In genomic region chr3:23805881-23806321, GRCh38 we compare ENCODE assay signal across 8 cellular contexts. TPM values are rescaled to one million over a fixed set of nuclear protein-coding genes. Genes with fewer than 3 reads are reported as not detected.
DNase-seq lines count a peak whose midpoint lies in the region; ATAC-seq, FAIRE-seq and TF ChIP-seq lines count a peak whose summit lies in the region.

TSS of gene UBE2E1 (plus strand) at chr3:23805955. CDS start at chr3:23807270, 1,315 bp downstream.

- peak within 1 kb of the TSS; percentile 89 to 98 (median 96) for H3K27ac Mint-ChIP-seq in CD4-positive, CD25-positive, alpha-beta regulatory T cell

- peak within 1 kb of the TSS; percentile 16 for H2AFZ ChIP-seq in neural cell (ENCODE audit: low read depth, low read length)

- peak within 1 kb of the TSS; percentile 73 for H3K9ac ChIP-seq in neural cell (ENCODE audit: low read length)

- peak within 1 kb of the TSS; percentile 83 for H3K4me2 ChIP-seq in neural cell (ENCODE audit: low read length)

- no peaks in the 10 kb centered on the region for H3K9me2 ChIP-seq in neural cell (ENCODE audit: insufficient read depth, low read length)

- no peaks in the 10 kb centered on the region for H3F3A ChIP-seq in neural cell (ENCODE audit: insufficient read depth, low read length, poor library complexity, severe bottlenecking)

- TF ChIP-seq EP300 in neural cell (conservative IDR thresholded peaks at IDR 0.05; ENCODE audit: poor library complexity, severe bottlenecking): no peak

- no peak for TF ChIP-seq CTCF in RWPE2 (IDR thresholded peaks at IDR 0.05; ENCODE audit: poor library complexity, severe bottlenecking)
- no peak for TF ChIP-seq CTCF in neural cell (IDR thresholded peaks at IDR 0.05; ENCODE audit: poor library complexity, severe bottlenecking)

- peak within 1 kb of the TSS; percentile 34 for H3K4me3 ChIP-seq in CD4-positive, CD25-positive, alpha-beta regulatory T cell (ENCODE audit: low read depth, low read length)
- H3K4me3 ChIP-seq in RWPE2 (ENCODE audit: severe bottlenecking): peak within 1 kb of the TSS; percentile 79
- H3K4me3 ChIP-seq in neural cell (ENCODE audit: low read length): peak within 1 kb of the TSS; percentile 79

- peaks cover 0 to 2% (median 0%) of the 10 kb centered on the region in 7 donors for H3K9me3 Mint-ChIP-seq in CD4-positive, CD25-positive, alpha-beta regulatory T cell

- peaks cover 3% of the 10 kb centered on the region for H3K27me3 ChIP-seq in CD4-positive, CD25-positive, alpha-beta regulatory T cell (ENCODE audit: control insufficient read depth, insufficient read depth, low read length)
- H3K27me3 ChIP-seq in RWPE2 (ENCODE audit: insufficient read depth, poor library complexity, severe bottlenecking): no peaks in the 10 kb centered on the region
- peaks cover 8% of the 10 kb centered on the region for H3K27me3 ChIP-seq in neural cell (ENCODE audit: insufficient read depth, low read depth, low read length)

- H3K36me3 Mint-ChIP-seq in CD4-positive, CD25-positive, alpha-beta regulatory T cell: no peaks in the 10 kb centered on the region

- peak; percentile 71 for FAIRE-seq in GM19239 (lab: Jason Lieb, UNC)

- peak; percentile 68 to 85 (median 72) for DNase-seq in CD4-positive, CD25-positive, alpha-beta regulatory T cell
- DNase-seq in GM19239 (ENCODE audit: insufficient read length, low spot score) (peak; percentile 87), RWPE2 (ENCODE audit: low spot score) (peak; percentile 67), fibroblast of the conjunctiva (ENCODE audit: low read depth) (peak; percentile 55), superior temporal gyrus (ENCODE audit: extremely low spot score) (peak; percentile 62)
- DNase-seq in activated effector memory CD4-positive, alpha-beta T cell treated with anti-CD3 and anti-CD28 coated beads, Interleukin-2, amount 50 U/mL, for 16 hours: peak; percentile 88

- H3K27me3 Mint-ChIP-seq in CD4-positive, CD25-positive, alpha-beta regulatory T cell: peaks cover 9% of the 10 kb centered on the region

- no peaks in the 10 kb centered on the region for H3K9me3 ChIP-seq in CD4-positive, CD25-positive, alpha-beta regulatory T cell (ENCODE audit: control insufficient read depth in 2 of 2, low read length in 2 of 2)
- H3K9me3 ChIP-seq in RWPE2 (ENCODE audit: severe bottlenecking): no peaks in the 10 kb centered on the region
- H3K9me3 ChIP-seq in neural cell (ENCODE audit: low read length): no peaks in the 10 kb centered on the region

- H3K4me1 ChIP-seq in CD4-positive, CD25-positive, alpha-beta regulatory T cell (ENCODE audit: control insufficient read depth, insufficient read depth, low read length, poor library complexity, severe bottlenecking): peaks cover 41% of the 10 kb centered on the region
- peaks cover 18% of the 10 kb centered on the region for H3K4me1 ChIP-seq in RWPE2 (ENCODE audit: insufficient read depth, poor library complexity, severe bottlenecking)

- TF ChIP-seq RAD21 in neural cell (conservative IDR thresholded peaks at IDR 0.05): peak; percentile 14

- H3K27ac ChIP-seq in CD4-positive, CD25-positive, alpha-beta regulatory T cell (ENCODE audit: insufficient read depth, low read length, poor library complexity, severe bottlenecking): peak within 1 kb of the TSS; percentile 51
- H3K27ac ChIP-seq in RWPE2 (ENCODE audit: poor library complexity, severe bottlenecking) (peak within 1 kb of the TSS; percentile 73), neural cell (ENCODE audit: low read length) (no peak within 1 kb of the TSS)

- no peaks in the 10 kb centered on the region for H4K20me1 ChIP-seq in neural cell (ENCODE audit: insufficient read depth)

- peak; percentile 87 to 89 for ATAC-seq in CD4-positive, CD25-positive, alpha-beta regulatory T cell (ENCODE audit: low read depth in 2 of 2)
- ATAC-seq in HG03442 (IDR thresholded peaks at IDR 0.05; ENCODE audit: unreplicated experiment): peak; percentile 63
- peak; percentile 70 for ATAC-seq in RWPE2 (ENCODE audit: low read depth)

- peaks cover 26 to 45% (median 32%) of the 10 kb centered on the region in 4 donors for H3K4me1 Mint-ChIP-seq in CD4-positive, CD25-positive, alpha-beta regulatory T cell

- H3K4me3 Mint-ChIP-seq in CD4-positive, CD25-positive, alpha-beta regulatory T cell: peak within 1 kb of the TSS; percentile 95 to 99 (median 97)

- H3K79me2 ChIP-seq in neural cell (replicated peaks; ENCODE audit: insufficient read depth, low read length): no peaks in the 10 kb centered on the region

- no peaks in the 10 kb centered on the region for H3K36me3 ChIP-seq in CD4-positive, CD25-positive, alpha-beta regulatory T cell (ENCODE audit: control insufficient read depth, insufficient read depth, low read length)
- H3K36me3 ChIP-seq in RWPE2 (ENCODE audit: low read depth) (peaks cover 10% of the 10 kb centered on the region), neural cell (ENCODE audit: insufficient read depth, low read length) (no peaks in the 10 kb centered on the region)

TF ChIP-seq in neural cell, 6 proteins besides CTCF, POLR2A, EP300 and RAD21:
- TF ChIP-seq REST (IDR thresholded peaks at IDR 0.05; ENCODE audit: borderline replicate concordance) (no peak), MXI1 (conservative IDR thresholded peaks at IDR 0.05; ENCODE audit: poor library complexity, severe bottlenecking) (peak; percentile 46), POLR2AphosphoS5 (IDR thresholded peaks at IDR 0.05) (peak; percentile 60)
TF ChIP-seq in neural cell: peak in this region for 2.

RNA-seq across cellular contexts. Expression of gene UBE2E1, which starts in this region (rescaled TPM):
- total RNA-seq in CD4-positive, CD25-positive, alpha-beta regulatory T cell: 65.3 TPM
- polyA plus RNA-seq in CD4-positive, CD25-positive, alpha-beta regulatory T cell: 10 to 100 TPM in 2 of 4 donors, 1 to 10 TPM in 2; 6.2 to 21.2 (median 10.6) TPM
- polyA plus RNA-seq in neural cell: 133 and 157 TPM in 2 replicates
- 77.4 and 93.8 TPM in 2 replicates for polyA minus RNA-seq in neural cell
